ENCODE assay signal across 1 cellular context in genomic region chr14:103886304-103887169, GRCh38.
TF ChIP-seq lines count a peak whose summit lies in the region.

No MANE protein-coding gene starts in this region.

TF ChIP-seq in HepG2, 621 proteins besides CTCF, POLR2A, EP300 and RAD21 (continued from another document and continues in another):
- TF ChIP-seq ZXDC (CRISPR knock-in tag; IDR thresholded peaks at IDR 0.05), result no peak
- TF ChIP-seq ZNF770 (CRISPR knock-in tag; IDR thresholded peaks at IDR 0.05), result no peak
- no peak for TF ChIP-seq ATM (IDR thresholded peaks at IDR 0.05; ENCODE audit: borderline replicate concordance)
- no peak for TF ChIP-seq SRY (CRISPR knock-in tag; IDR thresholded peaks at IDR 0.05)
- TF ChIP-seq ZNF34 (CRISPR knock-in tag; IDR thresholded peaks at IDR 0.05; ENCODE audit: borderline replicate concordance), result no peak
- TF ChIP-seq CCAR2 (optimal IDR thresholded peaks at IDR 0.05; ENCODE audit: low read depth, low read length), result no peak
- TF ChIP-seq ATAD3A (CRISPR knock-in tag; IDR thresholded peaks at IDR 0.05), result no peak
- peak; percentile 95 for TF ChIP-seq ZBTB7B (CRISPR knock-in tag; IDR thresholded peaks at IDR 0.05)
- no peak for TF ChIP-seq ZSCAN22 (CRISPR knock-in tag; IDR thresholded peaks at IDR 0.05)
- no peak for TF ChIP-seq KDM1A (CRISPR knock-in tag; IDR thresholded peaks at IDR 0.05)
- TF ChIP-seq NRL (CRISPR knock-in tag; IDR thresholded peaks at IDR 0.05; ENCODE audit: borderline replicate concordance), result no peak
- peak; percentile 44; the same call in 1 of the 2 replicates for TF ChIP-seq GFI1 (CRISPR knock-in tag; IDR thresholded peaks at IDR 0.05; ENCODE audit: borderline replicate concordance)
- TF ChIP-seq ZNF367 (CRISPR knock-in tag; IDR thresholded peaks at IDR 0.05; ENCODE audit: borderline replicate concordance), result no peak
- TF ChIP-seq SOX6 (IDR thresholded peaks at IDR 0.05), result no peak
- peak; percentile 59 for TF ChIP-seq SOX6 (CRISPR knock-in tag; IDR thresholded peaks at IDR 0.05)
- no peak for TF ChIP-seq ZNF562 (CRISPR knock-in tag; IDR thresholded peaks at IDR 0.05; ENCODE audit: borderline replicate concordance)
- no peak for TF ChIP-seq ZBTB1 (CRISPR knock-in tag; IDR thresholded peaks at IDR 0.05; ENCODE audit: borderline replicate concordance)
- no peak for TF ChIP-seq GTF2F1 (IDR thresholded peaks at IDR 0.05; ENCODE audit: low read length)
- TF ChIP-seq MED8 (CRISPR knock-in tag; IDR thresholded peaks at IDR 0.05; ENCODE audit: insufficient replicate concordance), result peak; percentile 23
- TF ChIP-seq JDP2 (CRISPR knock-in tag; IDR thresholded peaks at IDR 0.05; ENCODE audit: borderline replicate concordance), result no peak
- no peak for TF ChIP-seq PRPF4 (IDR thresholded peaks at IDR 0.05; ENCODE audit: low read depth, low read length, poor library complexity, severe bottlenecking)
- peak; percentile 79; the same call in 1 of the 2 replicates for TF ChIP-seq ETV6 (CRISPR knock-in tag; conservative IDR thresholded peaks at IDR 0.05)
- TF ChIP-seq ZNF503 (CRISPR knock-in tag; IDR thresholded peaks at IDR 0.05), result no peak
- TF ChIP-seq ZNF510 (CRISPR knock-in tag; IDR thresholded peaks at IDR 0.05; ENCODE audit: low read depth), result no peak
- no peak for TF ChIP-seq IRF1 (CRISPR knock-in tag; IDR thresholded peaks at IDR 0.05; ENCODE audit: low read depth)
- TF ChIP-seq ZFP91 (CRISPR knock-in tag; IDR thresholded peaks at IDR 0.05; ENCODE audit: borderline replicate concordance), result peak; percentile 68; the same call in 1 of the 2 replicates
- TF ChIP-seq ETV5 (CRISPR knock-in tag; IDR thresholded peaks at IDR 0.05; ENCODE audit: borderline replicate concordance), result no peak
- no peak for TF ChIP-seq KLF11 (CRISPR knock-in tag; IDR thresholded peaks at IDR 0.05)
- no peak for TF ChIP-seq MLLT10 (CRISPR knock-in tag; IDR thresholded peaks at IDR 0.05)
- TF ChIP-seq RFXANK (CRISPR knock-in tag; IDR thresholded peaks at IDR 0.05), result no peak
- no peak for TF ChIP-seq ZNF597 (CRISPR knock-in tag; IDR thresholded peaks at IDR 0.05)
- TF ChIP-seq NFIB (CRISPR knock-in tag; IDR thresholded peaks at IDR 0.05; ENCODE audit: borderline replicate concordance), result no peak
- TF ChIP-seq ZBTB44 (CRISPR knock-in tag; IDR thresholded peaks at IDR 0.05), result no peak
- TF ChIP-seq ZNF12 (CRISPR knock-in tag; IDR thresholded peaks at IDR 0.05), result no peak
- TF ChIP-seq SRF (IDR thresholded peaks at IDR 0.05; ENCODE audit: low read depth, low read length), result no peak
- no peak for TF ChIP-seq ZNF414 (CRISPR knock-in tag; IDR thresholded peaks at IDR 0.05)
- 0 out of 2 replicates have a peak, but pooled peaks have one; percentile 50 for TF ChIP-seq ZNF124 (CRISPR knock-in tag; IDR thresholded peaks at IDR 0.05)
- TF ChIP-seq NR2F6 (IDR thresholded peaks at IDR 0.05), result peak; percentile 71
- TF ChIP-seq NR2F6 (CRISPR knock-in tag; IDR thresholded peaks at IDR 0.05), result peak; percentile 77
- peak; percentile 63; the same call in 1 of the 2 replicates for TF ChIP-seq TARDBP (CRISPR knock-in tag; IDR thresholded peaks at IDR 0.05)
- no peak for TF ChIP-seq ZNF407 (CRISPR knock-in tag; IDR thresholded peaks at IDR 0.05; ENCODE audit: not compliant biosample characterization)
- TF ChIP-seq THAP11 (CRISPR knock-in tag; IDR thresholded peaks at IDR 0.05), result peak; percentile 47; the same call in 1 of the 2 replicates
- no peak for TF ChIP-seq ZNF317 (CRISPR knock-in tag; IDR thresholded peaks at IDR 0.05)
- TF ChIP-seq ZC3H4 (CRISPR knock-in tag; IDR thresholded peaks at IDR 0.05; ENCODE audit: borderline replicate concordance), result no peak
- TF ChIP-seq CENPX (CRISPR knock-in tag; IDR thresholded peaks at IDR 0.05), result no peak
